Comparison of ENCODE assay signal across 1 cellular context in genomic region chr10:62067560-62067959, GRCh38.
TF ChIP-seq lines count a peak whose summit lies in the region.

No MANE protein-coding gene starts in this region.

TF ChIP-seq in IMR-90, 13 proteins besides CTCF, POLR2A, EP300 and RAD21 (continued from another document):
- TF ChIP-seq NFE2L2 (IDR thresholded peaks at IDR 0.05; ENCODE audit: low read depth, low read length), result no peak
